Comparison of ENCODE assay signal across 1 cellular context in the genomic region with DNA sequence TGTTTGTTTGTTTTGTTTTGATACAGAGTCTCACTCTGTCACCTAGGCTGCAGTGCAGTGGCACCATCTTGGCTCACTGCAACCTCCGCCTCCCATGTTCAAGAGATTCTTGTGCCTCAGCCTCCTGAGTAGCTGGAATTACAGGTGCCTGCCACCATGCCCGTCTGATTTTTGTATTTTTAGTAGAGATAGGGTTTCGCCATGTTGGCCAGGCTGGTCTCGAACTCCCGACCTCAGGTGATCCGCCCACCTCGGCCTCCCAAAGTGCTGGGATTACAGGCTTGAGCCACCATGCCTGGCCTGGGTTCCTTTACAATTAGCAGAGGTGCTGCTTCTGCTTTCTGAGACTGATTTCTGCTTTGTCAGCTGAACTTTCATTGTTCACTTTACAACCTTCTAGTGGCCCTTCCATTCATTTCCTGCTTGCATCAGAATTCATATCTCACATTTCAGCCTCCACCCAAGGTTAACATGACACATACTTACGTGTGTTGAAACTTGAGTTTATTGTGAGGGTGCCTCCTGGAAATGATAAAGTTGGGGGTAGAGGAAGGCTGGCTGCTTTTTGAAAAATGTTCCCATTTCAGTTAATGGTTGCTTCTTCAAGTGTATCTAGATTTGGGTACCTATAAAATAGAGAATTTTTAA.
TF ChIP-seq lines count a peak whose summit lies in the region.

No MANE protein-coding gene starts in this region.

TF ChIP-seq in HepG2, 621 proteins besides CTCF, POLR2A, EP300 and RAD21:
- TF ChIP-seq MAFK (conservative IDR thresholded peaks at IDR 0.05 in 1 of 2, IDR thresholded peaks at IDR 0.05 in 1 of 2; ENCODE audit: low read length in 2 of 2) (peak; percentile 84 to 86), CEBPG (CRISPR knock-in tag; IDR thresholded peaks at IDR 0.05) (0 out of 2 replicates have a peak, but pooled peaks have one; percentile 20), MAFF (IDR thresholded peaks at IDR 0.05; ENCODE audit: low read depth, low read length) (peak; percentile 80), CEBPB (IDR thresholded peaks at IDR 0.05; ENCODE audit: borderline replicate concordance, low read depth, low read length) (peak; percentile 5; the same call in 1 of the 2 replicates), ZNF3 (CRISPR knock-in tag; IDR thresholded peaks at IDR 0.05) (0 out of 2 replicates have a peak, but pooled peaks have one; percentile 44), SAP130 (CRISPR knock-in tag; IDR thresholded peaks at IDR 0.05; ENCODE audit: low read depth) (0 out of 2 replicates have a peak, but pooled peaks have one; percentile 14), ATF4 (CRISPR knock-in tag; IDR thresholded peaks at IDR 0.05) (peak in 1 of 2 experiments; percentile 78; a peak in 2 of 4 replicates)
